ENCODE assay signal across 1 cellular context in the genomic region with DNA sequence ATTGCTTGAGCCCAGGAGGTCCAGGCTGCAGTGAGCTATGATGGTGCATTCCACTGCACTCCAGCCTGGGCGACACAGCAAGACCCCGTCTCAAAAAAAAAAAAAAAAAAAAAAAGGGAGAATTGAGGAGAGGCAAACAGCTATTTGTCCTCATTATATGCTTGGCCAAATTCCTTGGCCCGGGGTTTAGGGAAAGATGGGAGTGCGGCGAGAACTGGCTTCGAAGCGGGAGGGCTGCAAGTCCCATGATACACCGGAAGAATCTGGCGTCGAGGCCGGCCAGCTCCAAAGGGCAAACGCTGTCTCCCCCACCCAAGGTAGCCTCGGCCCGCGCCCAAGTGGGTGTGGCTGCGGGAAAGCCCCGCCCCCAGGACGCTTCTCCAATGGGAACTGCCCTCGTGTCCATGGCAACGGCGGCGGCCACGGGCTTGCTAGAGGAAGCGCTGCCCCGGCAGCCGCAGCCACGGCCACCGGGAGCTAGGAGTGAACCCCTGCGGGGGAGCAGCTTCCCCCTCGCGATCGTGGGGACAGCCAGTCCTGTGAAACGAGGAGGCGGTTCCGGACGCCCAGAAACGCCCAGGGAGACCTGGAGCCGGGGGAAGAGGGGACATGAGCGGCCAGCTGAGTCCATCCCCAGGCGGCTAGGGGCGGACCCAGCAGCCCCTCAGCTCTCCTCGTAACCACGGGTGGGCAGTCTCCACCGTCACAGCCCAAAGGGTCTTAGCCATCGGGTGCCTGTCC.
TF ChIP-seq lines count a peak whose summit lies in the region.

A gene with protein sequence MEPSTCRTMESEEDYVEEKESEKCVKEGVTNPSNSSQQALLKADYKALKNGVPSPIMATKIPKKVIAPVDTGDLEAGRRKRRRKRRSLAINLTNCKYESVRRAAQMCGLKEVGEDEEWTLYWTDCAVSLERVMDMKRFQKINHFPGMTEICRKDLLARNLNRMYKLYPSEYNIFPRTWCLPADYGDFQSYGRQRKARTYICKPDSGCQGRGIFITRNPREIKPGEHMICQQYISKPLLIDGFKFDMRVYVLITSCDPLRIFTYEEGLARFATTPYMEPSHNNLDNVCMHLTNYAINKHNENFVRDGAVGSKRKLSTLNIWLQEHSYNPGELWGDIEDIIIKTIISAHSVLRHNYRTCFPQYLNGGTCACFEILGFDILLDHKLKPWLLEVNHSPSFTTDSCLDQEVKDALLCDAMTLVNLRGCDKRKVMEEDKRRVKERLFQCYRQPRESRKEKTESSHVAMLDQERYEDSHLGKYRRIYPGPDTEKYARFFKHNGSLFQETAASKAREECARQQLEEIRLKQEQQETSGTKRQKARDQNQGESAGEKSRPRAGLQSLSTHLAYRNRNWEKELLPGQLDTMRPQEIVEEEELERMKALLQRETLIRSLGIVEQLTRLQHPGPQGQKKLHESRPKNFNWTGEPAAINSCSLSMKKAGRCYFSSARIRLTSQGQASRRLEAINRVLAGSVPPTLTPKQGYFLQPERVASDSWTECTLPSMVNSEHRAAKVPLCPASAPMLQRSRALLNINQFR (plus strand): TSS at position 434 of the 741 bp plus-strand sequence. CDS start 1,075 bp downstream, outside the sequence.

TF ChIP-seq in HepG2, 621 proteins besides CTCF, POLR2A, EP300 and RAD21 (continued from another document):
- TF ChIP-seq, protein P1, sequence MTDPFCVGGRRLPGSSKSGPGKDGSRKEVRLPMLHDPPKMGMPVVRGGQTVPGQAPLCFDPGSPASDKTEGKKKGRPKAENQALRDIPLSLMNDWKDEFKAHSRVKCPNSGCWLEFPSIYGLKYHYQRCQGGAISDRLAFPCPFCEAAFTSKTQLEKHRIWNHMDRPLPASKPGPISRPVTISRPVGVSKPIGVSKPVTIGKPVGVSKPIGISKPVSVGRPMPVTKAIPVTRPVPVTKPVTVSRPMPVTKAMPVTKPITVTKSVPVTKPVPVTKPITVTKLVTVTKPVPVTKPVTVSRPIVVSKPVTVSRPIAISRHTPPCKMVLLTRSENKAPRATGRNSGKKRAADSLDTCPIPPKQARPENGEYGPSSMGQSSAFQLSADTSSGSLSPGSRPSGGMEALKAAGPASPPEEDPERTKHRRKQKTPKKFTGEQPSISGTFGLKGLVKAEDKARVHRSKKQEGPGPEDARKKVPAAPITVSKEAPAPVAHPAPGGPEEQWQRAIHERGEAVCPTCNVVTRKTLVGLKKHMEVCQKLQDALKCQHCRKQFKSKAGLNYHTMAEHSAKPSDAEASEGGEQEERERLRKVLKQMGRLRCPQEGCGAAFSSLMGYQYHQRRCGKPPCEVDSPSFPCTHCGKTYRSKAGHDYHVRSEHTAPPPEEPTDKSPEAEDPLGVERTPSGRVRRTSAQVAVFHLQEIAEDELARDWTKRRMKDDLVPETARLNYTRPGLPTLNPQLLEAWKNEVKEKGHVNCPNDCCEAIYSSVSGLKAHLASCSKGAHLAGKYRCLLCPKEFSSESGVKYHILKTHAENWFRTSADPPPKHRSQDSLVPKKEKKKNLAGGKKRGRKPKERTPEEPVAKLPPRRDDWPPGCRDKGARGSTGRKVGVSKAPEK (CRISPR knock-in tag; IDR thresholded peaks at IDR 0.05; ENCODE audit: borderline replicate concordance) = no peak
- TF ChIP-seq, protein P2, sequence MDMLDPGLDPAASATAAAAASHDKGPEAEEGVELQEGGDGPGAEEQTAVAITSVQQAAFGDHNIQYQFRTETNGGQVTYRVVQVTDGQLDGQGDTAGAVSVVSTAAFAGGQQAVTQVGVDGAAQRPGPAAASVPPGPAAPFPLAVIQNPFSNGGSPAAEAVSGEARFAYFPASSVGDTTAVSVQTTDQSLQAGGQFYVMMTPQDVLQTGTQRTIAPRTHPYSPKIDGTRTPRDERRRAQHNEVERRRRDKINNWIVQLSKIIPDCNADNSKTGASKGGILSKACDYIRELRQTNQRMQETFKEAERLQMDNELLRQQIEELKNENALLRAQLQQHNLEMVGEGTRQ (IDR thresholded peaks at IDR 0.05; ENCODE audit: low read depth, low read length) = no peak
- TF ChIP-seq, protein P2 (CRISPR knock-in tag; IDR thresholded peaks at IDR 0.05; ENCODE audit: borderline replicate concordance) = no peak
- TF ChIP-seq SCMH1 (CRISPR knock-in tag; IDR thresholded peaks at IDR 0.05; ENCODE audit: borderline replicate concordance) (no peak), NRL (CRISPR knock-in tag; IDR thresholded peaks at IDR 0.05; ENCODE audit: borderline replicate concordance) (0 out of 2 replicates have a peak, but pooled peaks have one; percentile 26), NFKB2 (CRISPR knock-in tag; IDR thresholded peaks at IDR 0.05; ENCODE audit: borderline replicate concordance) (peak; percentile 30; the same call in 1 of the 2 replicates), PLRG1 (conservative IDR thresholded peaks at IDR 0.05) (no peak), HIVEP1 (CRISPR knock-in tag; IDR thresholded peaks at IDR 0.05) (0 out of 2 replicates have a peak, but pooled peaks have one; percentile 18)
- TF ChIP-seq, protein P3, sequence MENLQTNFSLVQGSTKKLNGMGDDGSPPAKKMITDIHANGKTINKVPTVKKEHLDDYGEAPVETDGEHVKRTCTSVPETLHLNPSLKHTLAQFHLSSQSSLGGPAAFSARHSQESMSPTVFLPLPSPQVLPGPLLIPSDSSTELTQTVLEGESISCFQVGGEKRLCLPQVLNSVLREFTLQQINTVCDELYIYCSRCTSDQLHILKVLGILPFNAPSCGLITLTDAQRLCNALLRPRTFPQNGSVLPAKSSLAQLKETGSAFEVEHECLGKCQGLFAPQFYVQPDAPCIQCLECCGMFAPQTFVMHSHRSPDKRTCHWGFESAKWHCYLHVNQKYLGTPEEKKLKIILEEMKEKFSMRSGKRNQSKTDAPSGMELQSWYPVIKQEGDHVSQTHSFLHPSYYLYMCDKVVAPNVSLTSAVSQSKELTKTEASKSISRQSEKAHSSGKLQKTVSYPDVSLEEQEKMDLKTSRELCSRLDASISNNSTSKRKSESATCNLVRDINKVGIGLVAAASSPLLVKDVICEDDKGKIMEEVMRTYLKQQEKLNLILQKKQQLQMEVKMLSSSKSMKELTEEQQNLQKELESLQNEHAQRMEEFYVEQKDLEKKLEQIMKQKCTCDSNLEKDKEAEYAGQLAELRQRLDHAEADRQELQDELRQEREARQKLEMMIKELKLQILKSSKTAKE (CRISPR knock-in tag; IDR thresholded peaks at IDR 0.05; ENCODE audit: borderline replicate concordance) = no peak
- TF ChIP-seq, protein P4, sequence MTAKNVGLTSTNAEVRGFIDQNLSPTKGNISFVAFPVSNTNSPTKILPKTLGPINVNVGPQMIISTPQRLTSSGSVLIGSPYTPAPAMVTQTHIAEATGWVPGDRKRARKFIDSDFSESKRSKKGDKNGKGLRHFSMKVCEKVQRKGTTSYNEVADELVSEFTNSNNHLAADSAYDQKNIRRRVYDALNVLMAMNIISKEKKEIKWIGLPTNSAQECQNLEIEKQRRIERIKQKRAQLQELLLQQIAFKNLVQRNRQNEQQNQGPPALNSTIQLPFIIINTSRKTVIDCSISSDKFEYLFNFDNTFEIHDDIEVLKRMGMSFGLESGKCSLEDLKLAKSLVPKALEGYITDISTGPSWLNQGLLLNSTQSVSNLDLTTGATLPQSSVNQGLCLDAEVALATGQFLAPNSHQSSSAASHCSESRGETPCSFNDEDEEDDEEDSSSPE (CRISPR knock-in tag; IDR thresholded peaks at IDR 0.05) = peak; percentile 76
- TF ChIP-seq, protein P5, sequence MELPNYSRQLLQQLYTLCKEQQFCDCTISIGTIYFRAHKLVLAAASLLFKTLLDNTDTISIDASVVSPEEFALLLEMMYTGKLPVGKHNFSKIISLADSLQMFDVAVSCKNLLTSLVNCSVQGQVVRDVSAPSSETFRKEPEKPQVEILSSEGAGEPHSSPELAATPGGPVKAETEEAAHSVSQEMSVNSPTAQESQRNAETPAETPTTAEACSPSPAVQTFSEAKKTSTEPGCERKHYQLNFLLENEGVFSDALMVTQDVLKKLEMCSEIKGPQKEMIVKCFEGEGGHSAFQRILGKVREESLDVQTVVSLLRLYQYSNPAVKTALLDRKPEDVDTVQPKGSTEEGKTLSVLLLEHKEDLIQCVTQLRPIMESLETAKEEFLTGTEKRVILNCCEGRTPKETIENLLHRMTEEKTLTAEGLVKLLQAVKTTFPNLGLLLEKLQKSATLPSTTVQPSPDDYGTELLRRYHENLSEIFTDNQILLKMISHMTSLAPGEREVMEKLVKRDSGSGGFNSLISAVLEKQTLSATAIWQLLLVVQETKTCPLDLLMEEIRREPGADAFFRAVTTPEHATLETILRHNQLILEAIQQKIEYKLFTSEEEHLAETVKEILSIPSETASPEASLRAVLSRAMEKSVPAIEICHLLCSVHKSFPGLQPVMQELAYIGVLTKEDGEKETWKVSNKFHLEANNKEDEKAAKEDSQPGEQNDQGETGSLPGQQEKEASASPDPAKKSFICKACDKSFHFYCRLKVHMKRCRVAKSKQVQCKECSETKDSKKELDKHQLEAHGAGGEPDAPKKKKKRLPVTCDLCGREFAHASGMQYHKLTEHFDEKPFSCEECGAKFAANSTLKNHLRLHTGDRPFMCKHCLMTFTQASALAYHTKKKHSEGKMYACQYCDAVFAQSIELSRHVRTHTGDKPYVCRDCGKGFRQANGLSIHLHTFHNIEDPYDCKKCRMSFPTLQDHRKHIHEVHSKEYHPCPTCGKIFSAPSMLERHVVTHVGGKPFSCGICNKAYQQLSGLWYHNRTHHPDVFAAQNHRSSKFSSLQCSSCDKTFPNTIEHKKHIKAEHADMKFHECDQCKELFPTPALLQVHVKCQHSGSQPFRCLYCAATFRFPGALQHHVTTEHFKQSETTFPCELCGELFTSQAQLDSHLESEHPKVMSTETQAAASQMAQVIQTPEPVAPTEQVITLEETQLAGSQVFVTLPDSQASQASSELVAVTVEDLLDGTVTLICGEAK (IDR thresholded peaks at IDR 0.05) = no peak
- TF ChIP-seq, protein P5 (CRISPR knock-in tag; IDR thresholded peaks at IDR 0.05) = peak; percentile 44; the same call in 1 of the 2 replicates
